23 cellular contexts compared by ENCODE assay signal in genomic region chr6:33079575-33079974, GRCh38. TPM values are rescaled to one million over a fixed set of nuclear protein-coding genes. Genes with fewer than 3 reads are reported as not detected.
DNase-seq lines count a peak whose midpoint lies in the region; ATAC-seq, FAIRE-seq and TF ChIP-seq lines count a peak whose summit lies in the region.
"Had no signal": no experiment of that assay in that cellular context is flagged by ENCODE, and none has a peak within 500 bp of the region (broad histone marks: within the 10 kb centered on the region; RNA-seq: fewer than 3 reads in every experiment).

No MANE protein-coding gene starts in this region.

- H3K36me3 ChIP-seq in right atrium auricular region: peaks cover 11% of the 10 kb centered on the region
- H3K36me3 ChIP-seq in H1 (ENCODE audit: control insufficient read depth in 2 of 4, insufficient read depth in 4 of 4, low read length in 3 of 4): no peaks in the 10 kb centered on the region; a peak in 1 of 8 replicates
- no peaks in the 10 kb centered on the region for H3K36me3 ChIP-seq in kidney (ENCODE audit: control insufficient read depth in 1 of 2, insufficient read depth in 2 of 2, low read length in 2 of 2)
- H3K36me3 ChIP-seq: adrenal gland, ovary had no signal

- H3K27ac Mint-ChIP-seq in neural crest cell (ENCODE audit: unreplicated experiment): no peak overlapping the region

- no peak for ATAC-seq in HG02678 (IDR thresholded peaks at IDR 0.05; ENCODE audit: unreplicated experiment)

- H3K79me2 ChIP-seq in H1 (ENCODE audit: control insufficient read depth in 1 of 2, insufficient read depth in 2 of 2, low read length in 2 of 2): no peaks in the 10 kb centered on the region

- H3K9me3 Mint-ChIP-seq in neural crest cell: no peaks in the 10 kb centered on the region

- WGBS in H1 (ENCODE audit: extremely low coverage in 1 of 2, insufficient coverage in 1 of 2, insufficient read length in 1 of 2, insufficient replicate concordance in 2 of 2, low coverage in 1 of 2, low lambda C conversion rate in 2 of 2, missing lambda C conversion rate in 1 of 2), 2 experiments: 86% methylated on average over 4 of the region's 4 CpGs; no CpG with 5 or more reads in 1 of the 2 experiments

- H3K27ac ChIP-seq in right atrium auricular region (peak overlapping the region; percentile 86 to 90), H1 (ENCODE audit: low read depth, low read length) (no peak overlapping the region), kidney (ENCODE audit: low read depth in 2 of 2, low read length in 2 of 2) (no peak overlapping the region)
- H3K27ac ChIP-seq: RWPE1 had no signal

- H3K4ac ChIP-seq in H1 (replicated peaks; ENCODE audit: insufficient read length, low read depth, low read length): no peak overlapping the region

- H2BK12ac ChIP-seq in H1 (ENCODE audit: low read depth, low read length): no peak overlapping the region

- no peak overlapping the region for H4K91ac ChIP-seq in H1 (replicated peaks; ENCODE audit: insufficient read length, low read length)

- no peak overlapping the region; the same call in 1 of the 2 replicates for H4K8ac ChIP-seq in H1 (ENCODE audit: extremely low read depth, insufficient read depth, low read length)

- H3K27me3 Mint-ChIP-seq in neural crest cell (ENCODE audit: low read depth): peaks cover 33% of the 10 kb centered on the region

- TF ChIP-seq CTCF in right atrium auricular region (IDR thresholded peaks at IDR 0.05): no peak
- TF ChIP-seq CTCF in H1 (IDR thresholded peaks at IDR 0.05; ENCODE audit: control extremely low read depth in 1 of 3, insufficient read depth in 1 of 3, low read depth in 1 of 3, low read length in 3 of 3): no peak
- no peak for TF ChIP-seq CTCF in neural crest cell (conservative IDR thresholded peaks at IDR 0.05)
- no peak for TF ChIP-seq CTCF in kidney (IDR thresholded peaks at IDR 0.05; ENCODE audit: borderline replicate concordance, extremely low read depth, insufficient read depth)

- no peak overlapping the region for H3K18ac ChIP-seq in H1 (ENCODE audit: extremely low read depth, low read length)

- H3K23me2 ChIP-seq in H1 (ENCODE audit: low read depth, low read length): peaks cover 8% of the 10 kb centered on the region; the same call in 1 of the 2 replicates

- no peak overlapping the region for H3K4me3 ChIP-seq in right atrium auricular region
- peak overlapping the region in 1 of 4 experiments; percentile 81; a peak in 2 of 8 replicates for H3K4me3 ChIP-seq in H1 (ENCODE audit: extremely low read depth in 1 of 4, insufficient read depth in 2 of 4, low read depth in 3 of 4, low read length in 4 of 4)
- H3K4me3 ChIP-seq in kidney (ENCODE audit: low read length in 2 of 2): no peak overlapping the region

- POLR2A ChIA-PET in H1 (lab: Charles Lee; ENCODE audit: partially characterized antibody): interaction anchor here (0.6 to 3.3 kb wide), 15 partner anchors 11 to 192 kb away, joined by 3 to 35 read pairs (median 5); partner anchors contain the start of genes BRD2, RPS18 and VPS52

- no peaks in the 10 kb centered on the region for H3K9me3 ChIP-seq in right atrium auricular region
- H3K9me3 ChIP-seq in H1 (ENCODE audit: insufficient read depth in 2 of 2, low read depth in 1 of 2, low read length in 1 of 2): no peaks in the 10 kb centered on the region
- no peaks in the 10 kb centered on the region for H3K9me3 ChIP-seq in kidney (ENCODE audit: control insufficient read depth in 1 of 2, low read length in 2 of 2)
- H3K9me3 ChIP-seq: adrenal gland, heart right ventricle, ovary, sigmoid colon had no signal

- H4K5ac ChIP-seq in H1 (ENCODE audit: insufficient read length, low read depth, low read length): no peak overlapping the region

- no peak overlapping the region for H2AK5ac ChIP-seq in H1 (ENCODE audit: low read depth, low read length)

- peak overlapping the region; percentile 93 for H3K4me3 Mint-ChIP-seq in neural crest cell

- peak overlapping the region; percentile 77 to 88; a peak in 2 of 4 replicates for H3K4me2 ChIP-seq in H1 (ENCODE audit: insufficient read depth in 1 of 2, low read depth in 2 of 2, low read length in 2 of 2)

- no peaks in the 10 kb centered on the region for H3K36me3 Mint-ChIP-seq in neural crest cell (ENCODE audit: low read depth)

- H3K27me3 ChIP-seq in right atrium auricular region (no peaks in the 10 kb centered on the region), H1 (replicated peaks in 1 of 4; ENCODE audit: control insufficient read depth in 3 of 4, extremely low read depth in 1 of 4, insufficient read depth in 3 of 4, low read length in 3 of 4) (peaks cover 0 to 8% (median 3%) of the 10 kb centered on the region in 4 experiments; a peak in 4 of 7 replicates)
- H3K27me3 ChIP-seq: adrenal gland, ovary, sigmoid colon had no signal

- H3K23ac ChIP-seq in H1 (ENCODE audit: insufficient read length): no peak overlapping the region

- no peak overlapping the region for H2BK15ac ChIP-seq in H1 (ENCODE audit: low read length)

- no peak for TF ChIP-seq POLR2A in H1 (IDR thresholded peaks at IDR 0.05; ENCODE audit: control extremely low read depth in 1 of 2, low read depth in 2 of 2, low read length in 2 of 2)

- no peak overlapping the region for H3K56ac ChIP-seq in H1 (replicated peaks; ENCODE audit: insufficient read length, low read depth, low read length)

- H4K20me1 ChIP-seq in H1 (replicated peaks in 1 of 2; ENCODE audit: control insufficient read depth in 1 of 2, insufficient read depth in 2 of 2, low read length in 2 of 2): peaks cover 0 to 3% of the 10 kb centered on the region in 2 experiments

- H3K79me1 ChIP-seq in H1 (ENCODE audit: low read depth, low read length): no peaks in the 10 kb centered on the region

- H3K14ac ChIP-seq in H1 (ENCODE audit: insufficient read length): no peak overlapping the region

- TF ChIP-seq EP300 in H1 (IDR thresholded peaks at IDR 0.05; ENCODE audit: borderline replicate concordance in 1 of 2, low read depth in 2 of 2, low read length in 2 of 2): no peak

- FAIRE-seq in H1 (lab: Jason Lieb, UNC) (no peak), kidney (lab: Jason Lieb, UNC) (no peak)
- FAIRE-seq: A204.1 had no signal

- H2BK120ac ChIP-seq in H1 (replicated peaks; ENCODE audit: low read depth, low read length): no peak overlapping the region

- no peak overlapping the region for H2BK5ac ChIP-seq in H1 (ENCODE audit: low read depth, low read length)

- peak overlapping the region; percentile 34; the same call in 1 of the 2 replicates for H2AFZ ChIP-seq in H1 (ENCODE audit: low read length)

- H2BK20ac ChIP-seq in H1 (ENCODE audit: low read length): no peak overlapping the region

- H3K4me1 ChIP-seq in right atrium auricular region: peaks cover 0 to 21% of the 10 kb centered on the region in 2 donors
- peaks cover 2 to 8% (median 5%) of the 10 kb centered on the region in 4 experiments; a peak in 6 of 7 replicates for H3K4me1 ChIP-seq in H1 (replicated peaks in 1 of 4; ENCODE audit: control insufficient read depth in 3 of 4, insufficient read depth in 4 of 4, low read length in 3 of 4)
- peaks cover 0 to 4% of the 10 kb centered on the region in 2 donors for H3K4me1 ChIP-seq in kidney (ENCODE audit: control insufficient read depth in 1 of 2, insufficient read depth in 1 of 2, low read depth in 1 of 2, low read length in 2 of 2)

- no peak for TF ChIP-seq RAD21 in H1 (IDR thresholded peaks at IDR 0.05 in 1 of 2, conservative IDR thresholded peaks at IDR 0.05 in 1 of 2; ENCODE audit: low read depth in 2 of 2, low read length in 2 of 2)

- intact Hi-C loops in cardiac septum (cut with DNase I) (no loop called here), kidney (cut with DNase I) (no loop called here)

- CTCF ChIA-PET in H1 (lab: Charles Lee; ENCODE audit: partially characterized antibody): interaction anchor here (0.6 to 8.1 kb wide), 15 partner anchors 11 to 691 kb away, joined by 3 to 118 read pairs (median 4); partner anchors contain the start of gene HLA-DOA

- H3K9ac ChIP-seq in H1 (replicated peaks in 1 of 4; ENCODE audit: extremely low read depth in 1 of 4, low read depth in 3 of 4, low read length in 3 of 4) (no peak overlapping the region), kidney (ENCODE audit: low read length in 2 of 2) (no peak overlapping the region)

- DNase-seq in right atrium auricular region (ENCODE audit: low spot score): no peak
- DNase-seq in cardiac septum (ENCODE audit: low spot score): no peak
- DNase-seq in H1 (ENCODE audit: low read depth in 1 of 2, low spot score in 2 of 2): no peak
- DNase-seq in neural crest cell (ENCODE audit: low read depth, low spot score): no peak
- no peak for DNase-seq in stimulated activated CD4-positive, alpha-beta T cell treated with anti-CD3 and anti-CD28 coated beads, Interleukin-4, amount 100 ng/mL, for 24 hours
- DNase-seq in kidney: no peak
- DNase-seq in OCI-M1 (lab: John Stamatoyannopoulos, UW): no peak
- DNase-seq: activated effector memory CD4-positive, alpha-beta T cell treated with anti-CD3 and anti-CD28 coated beads, Interleukin-2, amount 50 U/mL, for 16 hours; central memory CD4-positive, alpha-beta T cell; DND-41; effector CD4-positive, alpha-beta T cell; HCEC 1CT; MV-4-11; NCI-H2029; NCI-H510A treated with DMSO at 0.1 percent for 48 hours; stimulated activated CD4-positive, alpha-beta T cell treated with anti-CD3 and anti-CD28 coated beads, Interleukin-2, amount 100 ng/mL, for 24 hours had no signal

- H3K4me1 Mint-ChIP-seq in neural crest cell: peaks cover 29% of the 10 kb centered on the region

RNA-seq across cellular contexts. Expression of gene HLA-DPB1, which starts 3.8 kb away (rescaled TPM):
- total RNA-seq in right atrium auricular region: 10 to 100 TPM; 22.0 to 76.7 TPM
- 32.8 TPM for total RNA-seq in cardiac septum
- 32.3 and 37.8 TPM in 2 replicates for total RNA-seq in H1 (2021; fragmentation: NEBNext Ultra II Directional; extraction: Animal tissue kit (Norgen Biotek cat#: 25700))
- 58.8 and 62.8 TPM in 2 replicates for polyA plus RNA-seq in H1 (2011; rRNA removed)
- 81.9 TPM for polyA plus RNA-seq in H1 (2011; cell fraction: cytosol; rRNA removed)
- polyA plus RNA-seq in H1 (2011; cell fraction: nucleus; rRNA removed): 41.7 TPM
- 46.1 to 60.1 TPM (median 55.5 TPM) in 4 replicates for polyA plus RNA-seq in H1 (2012, experiment 1 of 2)
- polyA plus RNA-seq in H1 (2012, experiment 2 of 2): 46.2 TPM
- polyA plus RNA-seq in H1 (2013, experiment 1 of 2): 35.2 TPM
- 34.9 TPM for polyA plus RNA-seq in H1 (2013, experiment 2 of 2)
- 32.8 and 39.3 TPM in 2 replicates for polyA minus RNA-seq in H1 (2011; rRNA and poly(A)+ RNA removed)
- polyA minus RNA-seq in H1 (2011; cell fraction: cytosol; rRNA and poly(A)+ RNA removed): 15.7 TPM
- polyA minus RNA-seq in H1 (2011; cell fraction: nucleus; rRNA and poly(A)+ RNA removed): 13.9 TPM
- 18.7 and 20.4 TPM in 2 replicates for total RNA-seq in neural crest cell
- total RNA-seq in kidney: 181 TPM
- polyA plus RNA-seq in kidney (ENCODE audit: insufficient read depth, low read depth, low replicate concordance): 141 TPM

RNA-seq across cellular contexts. Expression of gene HLA-DPA1, which starts 6.1 kb away (rescaled TPM):
- total RNA-seq in right atrium auricular region: 10 to 100 TPM; 13.1 to 60.5 TPM
- 35.8 TPM for total RNA-seq in cardiac septum
- total RNA-seq in H1 (2021; fragmentation: NEBNext Ultra II Directional; extraction: Animal tissue kit (Norgen Biotek cat#: 25700)): 6.2 and 6.8 TPM in 2 replicates
- polyA plus RNA-seq in H1 (2011; rRNA removed): 8.4 and 13.1 TPM in 2 replicates
- polyA plus RNA-seq in H1 (2011; cell fraction: cytosol; rRNA removed): 6.7 TPM
- polyA plus RNA-seq in H1 (2011; cell fraction: nucleus; rRNA removed): 5.8 TPM
- polyA plus RNA-seq in H1 (2012, experiment 1 of 2): 7.1 to 9.1 TPM (median 7.7 TPM) in 4 replicates
- 6.4 TPM for polyA plus RNA-seq in H1 (2012, experiment 2 of 2)
- 8.5 TPM for polyA plus RNA-seq in H1 (2013, experiment 1 of 2)
- polyA plus RNA-seq in H1 (2013, experiment 2 of 2): 8.4 TPM
- 5.5 and 5.8 TPM in 2 replicates for polyA minus RNA-seq in H1 (2011; rRNA and poly(A)+ RNA removed)
- 4.3 TPM for polyA minus RNA-seq in H1 (2011; cell fraction: cytosol; rRNA and poly(A)+ RNA removed)
- polyA minus RNA-seq in H1 (2011; cell fraction: nucleus; rRNA and poly(A)+ RNA removed): 2.4 TPM
- total RNA-seq in neural crest cell: 1.8 and 3.4 TPM in 2 replicates
- 200 TPM for total RNA-seq in kidney
- 154 TPM for polyA plus RNA-seq in kidney (ENCODE audit: insufficient read depth, low read depth, low replicate concordance)

Comparison
In these comparisons a context has a peak if more than half of its experiments do, and no peak if none do; other contexts are left out.
1. H3K27ac ChIP-seq: peak in right atrium auricular region (2 of 2); none in H1 (single experiment) and kidney (0 of 2).